Comparison of ENCODE assay signal across 10 cellular contexts in the genomic region with DNA sequence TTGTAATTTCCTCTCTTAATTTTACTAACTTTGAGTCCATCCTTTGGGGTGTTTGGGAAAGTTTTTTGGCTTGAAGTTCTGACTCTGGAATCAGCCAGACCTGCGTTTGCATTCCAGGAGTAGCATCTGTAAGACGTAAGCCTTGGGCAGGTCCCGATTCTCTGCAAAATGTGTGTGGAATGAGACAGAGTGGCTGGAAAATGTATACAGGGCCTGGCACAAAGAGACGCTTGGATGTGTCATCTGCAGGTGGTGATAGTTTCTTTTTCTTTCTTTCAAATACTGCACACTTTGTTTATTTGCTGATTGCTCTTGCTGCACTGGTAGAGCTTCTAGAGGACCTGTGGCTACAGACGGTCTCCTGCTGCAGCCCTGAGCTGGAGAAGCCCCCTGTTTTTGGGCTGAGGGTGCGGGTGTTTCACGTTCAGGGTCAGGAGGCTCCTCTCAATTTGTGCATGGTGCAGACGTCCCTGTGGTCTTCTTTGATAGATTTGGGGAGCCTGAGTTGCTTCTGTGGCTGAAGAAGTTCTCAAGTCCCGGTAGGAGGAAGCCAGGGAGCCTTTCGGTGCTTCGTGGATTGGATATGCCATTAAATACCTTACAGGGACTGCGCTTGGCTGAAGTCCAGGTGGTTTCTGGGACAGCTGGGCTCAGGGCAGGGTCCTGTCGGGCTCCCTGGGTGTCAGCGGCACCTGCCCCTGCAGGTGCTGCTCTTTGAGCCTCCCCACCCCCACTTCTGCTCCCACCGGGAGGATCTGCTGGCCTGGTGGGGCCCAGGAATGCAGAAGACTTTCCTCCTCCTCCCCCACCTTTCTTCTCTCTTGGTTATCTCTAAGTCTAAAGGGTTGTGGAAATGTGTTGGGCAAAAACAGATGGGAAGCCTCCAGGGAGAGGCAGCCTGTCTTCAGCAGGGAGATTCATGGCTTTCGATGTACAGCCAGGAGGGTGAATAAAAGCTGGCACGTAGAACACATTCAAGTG. TPM values are rescaled to one million over a fixed set of nuclear protein-coding genes. Genes with fewer than 3 reads are reported as not detected.
A peak's percentile ranks its signal among the peaks of the same experiment; 100 is the strongest.
DNase-seq lines count a peak whose midpoint lies in the region; ATAC-seq and TF ChIP-seq lines count a peak whose summit lies in the region.
"Had no signal": no experiment of that assay in that cellular context is flagged by ENCODE, and none has a peak within 500 bp of the region (broad histone marks: within the 10 kb centered on the region; RNA-seq: fewer than 3 reads in every experiment).

No MANE protein-coding gene starts in this region.

- peaks cover 0 to 13% (median 0%) of the 10 kb centered on the region in 12 donors for H3K9me3 ChIP-seq in heart left ventricle
- H3K9me3 ChIP-seq in PC-9 (ENCODE audit: insufficient read depth, low read depth), result no peaks in the 10 kb centered on the region

- H3K27ac ChIP-seq in heart left ventricle (no peak overlapping the region), PC-9 (no peak overlapping the region)
- H3K27ac ChIP-seq: left ventricle myocardium inferior had no signal

- H4K20me1 ChIP-seq in PC-9 (ENCODE audit: insufficient read depth), result no peaks in the 10 kb centered on the region

- H3K27me3 ChIP-seq in heart left ventricle, result peaks cover 0 to 30% (median 0%) of the 10 kb centered on the region in 9 donors
- H3K27me3 ChIP-seq in PC-9 (ENCODE audit: insufficient read depth, low read depth), result no peaks in the 10 kb centered on the region

- TSS peak; percentile 75 for BruUV-seq in PC-9 (replicated peaks; lab: Mats Ljungman, UMichigan)

- H3K4me1 ChIP-seq in heart left ventricle (peaks cover 0 to 10% (median under 1%) of the 10 kb centered on the region in 12 donors), PC-9 (replicated peaks; ENCODE audit: insufficient read depth) (no peaks in the 10 kb centered on the region)

- ATAC-seq in heart left ventricle (no peak), GM19035 (IDR thresholded peaks at IDR 0.05; ENCODE audit: unreplicated experiment) (no peak)
- ATAC-seq: CD8-positive, alpha-beta T cell had no signal

- no peaks in the 10 kb centered on the region for H3K9me2 ChIP-seq in PC-9 (ENCODE audit: insufficient read depth)

- POLR2A ChIA-PET in PC-9 (lab: Charles Lee; ENCODE audit: unreplicated experiment), result interaction anchor here (0.6 to 0.7 kb wide), 2 partner anchors 47 to 741 kb away, joined by 5 to 6 read pairs; no protein-coding TSS in a partner anchor

- DNase-seq in cardiac septum (ENCODE audit: low spot score) (peak; percentile 69), heart left ventricle (no peak), PC-9 (no peak), fibroblast of peridontal ligament (ENCODE audit: extremely low read depth) (peak; percentile 53), NAMALWA (ENCODE audit: low spot score) (no peak), DMS114 treated with DMSO at 0.1 percent for 48 hours (lab: John Stamatoyannopoulos, UW; ENCODE audit: unreplicated experiment) (no peak), HuH-7.5 (ENCODE audit: low spot score) (no peak)
- DNase-seq: left ventricle myocardium inferior had no signal

- CTCF ChIA-PET in PC-9 (lab: Charles Lee), result no interaction called here

- no peaks in the 10 kb centered on the region for H3F3A ChIP-seq in PC-9 (ENCODE audit: insufficient read depth, low read depth)

- H3K4me3 ChIP-seq in heart left ventricle (no peak overlapping the region), PC-9 (no peak overlapping the region)
- H3K4me3 ChIP-seq: left ventricle myocardium inferior had no signal

- intact Hi-C loops in cardiac septum (cut with DNase I), result no loop called here
- intact Hi-C loops in heart left ventricle (cut with DNase I), result no loop called here
- intact Hi-C loops in PC-9 (cut with micrococcal nuclease; ENCODE audit: unreplicated experiment), result no loop called here

- no peak for TF ChIP-seq POLR2A in heart left ventricle (IDR thresholded peaks at IDR 0.05)

- no peaks in the 10 kb centered on the region for H3K36me3 ChIP-seq in heart left ventricle
- no peaks in the 10 kb centered on the region for H3K36me3 ChIP-seq in PC-9 (ENCODE audit: low read depth)
- H3K36me3 ChIP-seq: left ventricle myocardium inferior had no signal

- 71 to 76% (median 73%) methylated on average over 16 to 17 of the region's 17 CpGs for WGBS in heart left ventricle, 4 donors

- H2AFZ ChIP-seq in PC-9, result no peak overlapping the region

- H3K79me2 ChIP-seq in PC-9 (ENCODE audit: low read depth), result no peaks in the 10 kb centered on the region

- TF ChIP-seq CTCF in heart left ventricle (IDR thresholded peaks at IDR 0.05) (no peak), PC-9 (conservative IDR thresholded peaks at IDR 0.05) (no peak)

- H3K4me2 ChIP-seq in PC-9, result no peak overlapping the region

RNA-seq across cellular contexts. Expression of gene GAS6, which starts 44.1 kb away (rescaled TPM):
- total RNA-seq in cardiac septum, result 201 TPM
- total RNA-seq in heart left ventricle, result 100 to 1,000 TPM; 125 to 438 (median 183) TPM
- 100 to 1,000 TPM in 1 of 2 donors, 10 to 100 TPM in 1; 96.7 to 249 TPM for polyA plus RNA-seq in heart left ventricle
- 92.9 and 93.8 TPM in 2 replicates for total RNA-seq in PC-9 (2021)

Comparison
In these comparisons a context has a peak if more than half of its experiments do, and no peak if none do; other contexts are left out.
1. DNase-seq: peak in cardiac septum (single experiment) and fibroblast of peridontal ligament (single experiment); none in heart left ventricle (0 of 5), PC-9 (0 of 2), NAMALWA (single experiment), DMS114 treated with DMSO at 0.1 percent for 48 hours (single experiment) and HuH-7.5 (single experiment).